11 cellular contexts compared by ENCODE assay signal in the genomic region with DNA sequence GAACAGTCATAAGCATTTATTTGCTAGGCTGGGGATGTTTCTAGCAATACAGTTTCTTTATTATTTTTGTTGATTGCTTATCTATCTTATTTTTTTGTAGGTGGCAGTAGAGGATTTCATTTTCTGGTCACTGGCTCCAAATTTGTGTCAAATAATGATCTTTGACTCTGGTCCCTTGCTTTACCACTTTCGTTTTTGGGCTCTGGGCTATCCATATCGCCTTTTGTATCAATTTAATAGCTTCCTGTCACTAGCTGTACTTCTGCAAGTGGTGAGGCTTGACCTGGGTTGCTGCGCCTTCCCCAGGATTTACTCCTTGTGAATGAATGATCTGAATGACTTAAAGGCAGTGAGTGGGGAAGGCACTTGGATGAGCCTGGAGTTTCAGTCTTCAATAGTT.
"Had no signal": no experiment of that assay in that cellular context is flagged by ENCODE, and none has a peak within 500 bp of the region (broad histone marks: within the 10 kb centered on the region; RNA-seq: fewer than 3 reads in every experiment).

No MANE protein-coding gene starts in this region.

- DNase-seq: activated CD4-positive, alpha-beta T cell treated with anti-CD3 and anti-CD28 coated beads, Interleukin-2, amount 50 U/mL, for 1 hour; activated effector memory CD4-positive, alpha-beta T cell treated with Interleukin-2 at 50 U/mL for 16 hours; colonic mucosa; foreskin melanocyte; heart left ventricle; islet precursor cell; left lung; mesenchymal stem cell; stimulated activated CD4-positive, alpha-beta T cell treated with anti-CD3 and anti-CD28 coated beads, Interleukin-4, amount 100 ng/mL, for 1 hour; thyroid gland had no signal

- H3K4me3 Mint-ChIP-seq: neural crest cell had no signal

- ATAC-seq: heart left ventricle, left lung had no signal
